ENCODE assay signal across 8 cellular contexts in genomic region chr10:72244573-72245038, GRCh38.
DNase-seq lines count a peak whose midpoint lies in the region; TF ChIP-seq lines count a peak whose summit lies in the region.

No MANE protein-coding gene starts in this region.

- H3K36me3 ChIP-seq in Loucy (ENCODE audit: insufficient read depth, low read length), result no peaks in the 10 kb centered on the region

- H3K9me3 Mint-ChIP-seq in nephron progenitor cell, result no peaks in the 10 kb centered on the region

- H3K27ac ChIP-seq in 22Rv1 (peak overlapping the region; percentile 86), cingulate gyrus (ENCODE audit: low read depth, low read length) (peak overlapping the region; percentile 84)

- no peaks in the 10 kb centered on the region for H4K20me1 ChIP-seq in Loucy (ENCODE audit: insufficient read depth, low read length, poor library complexity, severe bottlenecking)

- no peak for TF ChIP-seq CTCF in 22Rv1 (IDR thresholded peaks at IDR 0.05)
- TF ChIP-seq CTCF in Loucy (conservative IDR thresholded peaks at IDR 0.05; ENCODE audit: low read length), result no peak
- TF ChIP-seq CTCF in nephron progenitor cell (IDR thresholded peaks at IDR 0.05), result no peak

- H3K79me2 ChIP-seq in Loucy (ENCODE audit: insufficient read depth, low read length), result peaks cover 8% of the 10 kb centered on the region; the same call in 1 of the 2 replicates

- peaks cover 8% of the 10 kb centered on the region for H3K27me3 Mint-ChIP-seq in nephron progenitor cell (ENCODE audit: low read depth, poor library complexity)

- peak overlapping the region; percentile 37 for H3K9ac ChIP-seq in Loucy (ENCODE audit: low read depth, low read length, poor library complexity, severe bottlenecking)

- peak overlapping the region; percentile 71 for H3K27ac Mint-ChIP-seq in nephron progenitor cell

- no peak overlapping the region for H3K4me2 ChIP-seq in Loucy (ENCODE audit: low read depth, low read length, poor library complexity, severe bottlenecking)

- H3K36me3 Mint-ChIP-seq in nephron progenitor cell (ENCODE audit: low read depth), result peaks cover 4% of the 10 kb centered on the region

- peak overlapping the region; percentile 13 for H3K4me3 Mint-ChIP-seq in nephron progenitor cell

- peaks cover 20% of the 10 kb centered on the region for H3F3A ChIP-seq in Loucy (ENCODE audit: low read depth)

- H3K4me1 Mint-ChIP-seq in nephron progenitor cell, result peaks cover 78% of the 10 kb centered on the region

- peaks cover 57% of the 10 kb centered on the region for H3K4me1 ChIP-seq in Loucy (ENCODE audit: insufficient read depth, low read length, poor library complexity, severe bottlenecking)

- H3K9me2 ChIP-seq in Loucy (replicated peaks; ENCODE audit: low read depth, low read length), result no peaks in the 10 kb centered on the region

- no peaks in the 10 kb centered on the region for H3K27me3 ChIP-seq in Loucy (ENCODE audit: insufficient read depth, low read length, poor library complexity, severe bottlenecking)

- no peak overlapping the region for H3K4me3 ChIP-seq in Loucy (ENCODE audit: low read length, poor library complexity, severe bottlenecking)

- no peak for DNase-seq in nephron progenitor cell
- no peak for DNase-seq in DMS 273 (lab: John Stamatoyannopoulos, UW; ENCODE audit: unreplicated experiment)
- DNase-seq in activated CD4-positive, CD25-positive, alpha-beta regulatory T cell treated with anti-CD3 and anti-CD28 coated beads, Interleukin-2, amount 50 U/mL, for 72 hours, result no peak
- DNase-seq in AG08395 (ENCODE audit: low spot score), result no peak
- DNase-seq in SIG-M5 (lab: John Stamatoyannopoulos, UW), result no peak

- no peak overlapping the region for H2AFZ ChIP-seq in Loucy (ENCODE audit: low read length)

- no peaks in the 10 kb centered on the region for H3K9me3 ChIP-seq in Loucy (ENCODE audit: insufficient read depth, low read depth, low read length)
